25 cellular contexts compared by ENCODE assay signal in the genomic region with DNA sequence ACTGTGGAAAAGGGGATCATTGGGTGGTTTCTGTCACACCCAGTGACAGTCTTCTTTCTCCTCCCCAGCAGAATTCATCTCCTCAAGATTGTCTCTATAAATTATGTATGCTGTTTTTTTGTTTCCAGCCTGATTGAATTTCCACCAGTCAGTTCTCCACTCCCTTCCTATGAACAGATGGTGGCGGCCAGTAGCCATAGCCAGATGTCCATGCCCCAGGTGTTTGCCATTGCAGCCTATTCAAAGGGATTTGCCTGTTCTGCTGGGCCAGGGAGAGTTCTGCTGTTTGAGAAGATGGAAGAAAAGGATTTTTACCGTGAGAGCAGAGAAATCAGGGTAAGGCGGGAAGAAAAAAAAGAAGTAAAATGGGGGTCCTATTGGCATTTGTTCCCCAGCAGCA. TPM values are rescaled to one million over a fixed set of nuclear protein-coding genes. Genes with fewer than 3 reads are reported as not detected.
DNase-seq lines count a peak whose midpoint lies in the region; ATAC-seq and TF ChIP-seq lines count a peak whose summit lies in the region.
"Had no signal": no experiment of that assay in that cellular context is flagged by ENCODE, and none has a peak within 500 bp of the region (broad histone marks: within the 10 kb centered on the region; RNA-seq: fewer than 3 reads in every experiment).

No MANE protein-coding gene starts in this region.

- no peaks in the 10 kb centered on the region for H3K36me3 Mint-ChIP-seq in stimulated activated memory B cell treated with anti-CD40 and anti-IgM and Interleukin-4, amounts not matched to agents 10 μg/mL and 1 μg/mL and 100 μg/mL, for 72 hours
- H3K36me3 Mint-ChIP-seq: CD8-positive, alpha-beta T cell had no signal

- dilution Hi-C loops in mammary epithelial cell (cut with HindIII; ENCODE audit: low sequenced_read_pairs): no loop called here

- H3K36me3 ChIP-seq in mammary epithelial cell (ENCODE audit: insufficient read depth, low read length): no peaks in the 10 kb centered on the region
- H3K36me3 ChIP-seq: SJCRH30 had no signal

- no peak overlapping the region for H2AFZ ChIP-seq in mammary epithelial cell (ENCODE audit: low read depth, low read length)
- H2AFZ ChIP-seq: PC-9 had no signal

- peaks cover 6% of the 10 kb centered on the region for H3K4me1 Mint-ChIP-seq in stimulated activated memory B cell treated with anti-CD40 and anti-IgM and Interleukin-4, amounts not matched to agents 10 μg/mL and 1 μg/mL and 100 μg/mL, for 72 hours

- no peaks in the 10 kb centered on the region for H3K79me2 ChIP-seq in mammary epithelial cell (ENCODE audit: insufficient read depth, low read length)

- TF ChIP-seq CTCF in mammary epithelial cell (conservative IDR thresholded peaks at IDR 0.05 in 1 of 2, IDR thresholded peaks at IDR 0.05 in 1 of 2; ENCODE audit: extremely low read depth in 1 of 2, insufficient read depth in 1 of 2, low read depth in 1 of 2, low read length in 2 of 2): no peak

- in situ Hi-C loops in mammary epithelial cell (cut with MboI; ENCODE audit: low sequenced_read_pairs in 2 of 2): loop anchor here in 1 of 2 donors (10.0 kb wide), 1 partner anchor 60 kb away; no protein-coding TSS in a partner anchor

- H3K4me2 ChIP-seq in mammary epithelial cell (ENCODE audit: insufficient read depth, low read depth, low read length): no peak overlapping the region
- H3K4me2 ChIP-seq: A549, PC-9 had no signal

- H3K27me3 ChIP-seq in mammary epithelial cell (ENCODE audit: insufficient read depth, low read length): no peaks in the 10 kb centered on the region
- H3K27me3 ChIP-seq: SJCRH30 had no signal

- no peak overlapping the region for H3K4me3 Mint-ChIP-seq in stimulated activated memory B cell treated with anti-CD40 and anti-IgM and Interleukin-4, amounts not matched to agents 10 μg/mL and 1 μg/mL and 100 μg/mL, for 72 hours
- H3K4me3 Mint-ChIP-seq: CD8-positive, alpha-beta T cell had no signal

- no peak overlapping the region for H3K4me3 ChIP-seq in mammary epithelial cell (replicated peaks in 1 of 3; ENCODE audit: insufficient read depth in 1 of 3, low read depth in 2 of 3, low read length in 3 of 3)
- H3K4me3 ChIP-seq: A549, PC-9, SJCRH30 had no signal

- no peak overlapping the region for H3K27ac ChIP-seq in mammary epithelial cell (ENCODE audit: insufficient read depth, low read depth, low read length)
- H3K27ac ChIP-seq: A549, C4-2B, PC-9, SJCRH30 had no signal

- H4K20me1 ChIP-seq in mammary epithelial cell (ENCODE audit: insufficient read depth, low read length): no peaks in the 10 kb centered on the region

- no TSS peak for BruUV-seq in mammary epithelial cell (replicated peaks; lab: Mats Ljungman, UMichigan)

- no peaks in the 10 kb centered on the region for H3K4me1 ChIP-seq in mammary epithelial cell (ENCODE audit: insufficient read depth, low read length)
- H3K4me1 ChIP-seq: A549, Caco-2, SJCRH30 had no signal

- CTCF ChIA-PET in mammary epithelial cell (lab: Charles Lee; ENCODE audit: low non-redundant PET): no interaction called here

- H3K9me3 ChIP-seq in mammary epithelial cell (replicated peaks; ENCODE audit: insufficient read depth, low read length): no peaks in the 10 kb centered on the region
- H3K9me3 ChIP-seq: A549, Caco-2, SJCRH30 had no signal

- DNase-seq in DMS 273 treated with DMSO at 0.1 percent for 48 hours (lab: John Stamatoyannopoulos, UW): peak; percentile 82
- DNase-seq in NCI-H2171 treated with DMSO at 0.1 percent for 48 hours (lab: John Stamatoyannopoulos, UW): peak; percentile 66
- DNase-seq in SK-N-DZ (ENCODE audit: low spot score): peak; percentile 7
- DNase-seq in retina: peak; percentile 20
- DNase-seq in mammary epithelial cell: no peak
- no peak for DNase-seq in dermis blood vessel endothelial cell
- DNase-seq: AML-193; Caco-2; CD8-positive, alpha-beta T cell; DMS79 treated with DMSO at 0.1 percent for 48 hours; GF-D8; HCEC 1CT; Kasumi-1; NCI-H1092 treated with DMSO at 0.1 percent for 48 hours; NCI-H1436; NCI-H187 treated with DMSO at 0.1 percent for 48 hours; NCI-H2107; NCI-H446 treated with DMSO at 0.1 percent for 48 hours; PC-9; SJCRH30 had no signal

- H3K9me3 Mint-ChIP-seq in stimulated activated memory B cell treated with anti-CD40 and anti-IgM and Interleukin-4, amounts not matched to agents 10 μg/mL and 1 μg/mL and 100 μg/mL, for 72 hours: peaks cover 5% of the 10 kb centered on the region
- H3K9me3 Mint-ChIP-seq: CD8-positive, alpha-beta T cell had no signal

- peaks cover 13% of the 10 kb centered on the region for H3K27me3 Mint-ChIP-seq in stimulated activated memory B cell treated with anti-CD40 and anti-IgM and Interleukin-4, amounts not matched to agents 10 μg/mL and 1 μg/mL and 100 μg/mL, for 72 hours

- H3K27ac Mint-ChIP-seq in stimulated activated memory B cell treated with anti-CD40 and anti-IgM and Interleukin-4, amounts not matched to agents 10 μg/mL and 1 μg/mL and 100 μg/mL, for 72 hours: no peak overlapping the region
- H3K27ac Mint-ChIP-seq: CD8-positive, alpha-beta T cell had no signal

- no peak overlapping the region for H3K9ac ChIP-seq in mammary epithelial cell (ENCODE audit: insufficient read depth, low read length)

- WGBS in mammary epithelial cell (ENCODE audit: low coverage, missing lambda C conversion rate): 100% methylated on average over 3 of the region's 3 CpGs

- intact Hi-C loops in mammary epithelial cell (cut with micrococcal nuclease): no loop called here

- no peak for ATAC-seq in stimulated activated memory B cell treated with anti-CD40 and anti-IgM and Interleukin-4, amounts not matched to agents 10 μg/mL and 1 μg/mL and 100 μg/mL, for 72 hours
- ATAC-seq: A549; CD8-positive, alpha-beta T cell; HepG2; Right ventricle myocardium inferior had no signal

RNA-seq across cellular contexts. Expression of a gene that starts 12.9 kb away (rescaled TPM):
- polyA plus RNA-seq in SK-N-DZ (2014; cell fraction: cytosol; rRNA removed): 0.08 and 0.32 TPM in 2 replicates
- 0.61 TPM in 1 of 2 replicates, not detected in the other for polyA plus RNA-seq in SK-N-DZ (2014; cell fraction: nucleus; rRNA removed)
- total RNA-seq in mammary epithelial cell (under 1 TPM; 0.26 to 0.50 TPM), dermis blood vessel endothelial cell (0.14 and 0.17 TPM in 2 replicates)
- 0.14 TPM for polyA plus RNA-seq in mammary epithelial cell
- polyA minus RNA-seq in mammary epithelial cell: not detected
- total RNA-seq: CD8-positive, alpha-beta T cell; HepG2; Right ventricle myocardium inferior had no signal

RNA-seq across cellular contexts. Expression of a gene that starts 12.9 kb away (rescaled TPM):
- 109 and 124 TPM in 2 replicates for polyA plus RNA-seq in SK-N-DZ (2014; cell fraction: cytosol; rRNA removed)
- 68.3 and 91.8 TPM in 2 replicates for polyA plus RNA-seq in SK-N-DZ (2014; cell fraction: nucleus; rRNA removed)
- total RNA-seq in mammary epithelial cell (100 to 1,000 TPM in 1 of 2 donors, 10 to 100 TPM in 1; 56.5 to 115 TPM), dermis blood vessel endothelial cell (68.1 and 89.9 TPM in 2 replicates)
- 126 TPM for polyA plus RNA-seq in mammary epithelial cell
- polyA minus RNA-seq in mammary epithelial cell: 74.2 TPM

Comparison
In these comparisons a context has a peak if more than half of its experiments do, and no peak if none do; other contexts are left out.
1. DNase-seq: peak in DMS 273 treated with DMSO at 0.1 percent for 48 hours (single experiment), NCI-H2171 treated with DMSO at 0.1 percent for 48 hours (single experiment), SK-N-DZ (single experiment) and retina (single experiment); none in mammary epithelial cell (single experiment) and dermis blood vessel endothelial cell (single experiment).